In the genomic region with DNA sequence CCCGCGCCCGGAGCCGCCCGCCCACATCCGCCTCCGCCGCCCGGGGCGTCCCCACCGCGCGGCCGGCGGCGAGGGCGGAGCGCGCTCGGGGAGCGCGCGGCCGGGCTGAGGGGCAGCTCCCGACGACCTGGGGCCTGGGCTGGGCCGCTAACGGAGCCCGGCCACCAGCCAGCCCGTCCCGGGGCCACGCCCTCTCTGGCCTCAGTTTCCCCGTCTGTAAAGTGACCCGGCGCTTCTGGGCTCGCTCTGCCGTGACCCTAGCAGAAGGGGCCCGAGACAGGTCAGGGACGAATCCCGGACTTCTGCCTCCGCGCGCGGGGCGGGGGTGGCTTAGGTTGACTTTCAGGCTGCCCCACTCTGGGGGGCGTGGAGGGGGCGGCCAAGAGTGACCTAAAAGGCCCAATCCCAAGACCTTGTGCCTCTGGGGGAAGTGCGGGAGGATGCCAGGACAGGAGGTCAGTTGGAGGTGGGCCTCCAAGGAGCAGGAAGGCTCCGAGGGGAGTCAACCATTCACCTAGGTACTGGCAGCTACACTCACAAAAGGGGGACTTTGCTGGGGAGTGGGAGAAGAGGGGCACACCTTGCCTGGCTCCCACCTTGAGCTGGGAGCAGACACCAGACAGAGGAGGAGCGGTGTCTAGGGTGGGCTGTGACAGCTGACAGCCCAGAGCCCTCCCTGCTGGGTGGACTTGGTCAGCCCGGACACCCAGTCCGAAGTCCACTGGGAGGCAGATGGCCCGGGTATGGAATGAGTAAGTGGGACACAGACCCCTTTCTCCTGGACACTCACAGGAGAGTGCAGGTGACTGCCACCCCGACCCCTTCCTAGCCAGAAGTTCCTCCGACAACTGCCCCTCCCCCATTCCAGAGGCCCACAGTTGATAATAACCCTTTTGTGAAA, we compare ENCODE assay signal across 7 cellular contexts. TPM values are rescaled to one million over a fixed set of nuclear protein-coding genes. Genes with fewer than 3 reads are reported as not detected.
DNase-seq lines count a peak whose midpoint lies in the region; ATAC-seq and TF ChIP-seq lines count a peak whose summit lies in the region.

No MANE protein-coding gene starts in this region.

- peaks cover 17% of the 10 kb centered on the region for H3K36me3 ChIP-seq in WERI-Rb-1

- peak; percentile 69 for TF ChIP-seq POLR2A in GM18505 (IDR thresholded peaks at IDR 0.05; ENCODE audit: borderline replicate concordance, extremely low read depth, insufficient read depth, insufficient read length)

- peak; percentile 33 for DNase-seq in WERI-Rb-1
- peak; percentile 39 for DNase-seq in choroid plexus epithelial cell (ENCODE audit: low read depth)
- DNase-seq in left lobe of liver (ENCODE audit: low spot score): peak; percentile 79
- DNase-seq in stimulated activated CD8-positive, alpha-beta memory T cell treated with anti-CD3 and anti-CD28 coated beads, Interleukin-15, amount 100 ng/mL, for 24 hours (ENCODE audit: low read depth): peak; percentile 36

- no peaks in the 10 kb centered on the region for H3K9me3 ChIP-seq in WERI-Rb-1 (ENCODE audit: severe bottlenecking)

- ATAC-seq in GM18505 (IDR thresholded peaks at IDR 0.05; ENCODE audit: unreplicated experiment) (no peak), HG03280 (IDR thresholded peaks at IDR 0.05; ENCODE audit: unreplicated experiment) (peak; percentile 45), left lobe of liver (peak; percentile 51), GM21447 (IDR thresholded peaks at IDR 0.05; ENCODE audit: unreplicated experiment) (no peak)

- H3K27me3 ChIP-seq in WERI-Rb-1 (ENCODE audit: insufficient read depth, low read depth, severe bottlenecking): peaks cover 1% of the 10 kb centered on the region

- peak overlapping the region; percentile 41 for H3K4me3 ChIP-seq in WERI-Rb-1 (ENCODE audit: low read depth, low read length)
- H3K4me3 ChIP-seq in choroid plexus epithelial cell (ENCODE audit: low read depth, low read length): peak overlapping the region; percentile 57

- TF ChIP-seq CTCF in WERI-Rb-1 (IDR thresholded peaks at IDR 0.05; ENCODE audit: low read depth, low read length): no peak
- no peak for TF ChIP-seq CTCF in choroid plexus epithelial cell (conservative IDR thresholded peaks at IDR 0.05; ENCODE audit: low read depth, low read length)

- 0 out of 2 replicates have a peak overlapping the region, but pooled peaks have one; percentile 45 for H3K27ac ChIP-seq in WERI-Rb-1

RNA-seq across cellular contexts. Expression of a gene that starts 0.5 kb away (rescaled TPM):
- 90.1 TPM for total RNA-seq in left lobe of liver

RNA-seq across cellular contexts. Expression of a gene that starts 4.9 kb away (rescaled TPM):
- total RNA-seq in left lobe of liver: 4.9 TPM

RNA-seq across cellular contexts. Expression of a gene that starts 43.1 kb away (rescaled TPM):
- 50.3 TPM for total RNA-seq in left lobe of liver

Comparison
In these comparisons a context has a peak if more than half of its experiments do, and no peak if none do; other contexts are left out.
1. ATAC-seq: peak in HG03280 (single experiment) and left lobe of liver (single experiment); none in GM18505 (single experiment) and GM21447 (single experiment).
2. Peak in every context shown above with its lines, with median percentiles within 50 percentile points of each other: DNase-seq.